In the genomic region with DNA sequence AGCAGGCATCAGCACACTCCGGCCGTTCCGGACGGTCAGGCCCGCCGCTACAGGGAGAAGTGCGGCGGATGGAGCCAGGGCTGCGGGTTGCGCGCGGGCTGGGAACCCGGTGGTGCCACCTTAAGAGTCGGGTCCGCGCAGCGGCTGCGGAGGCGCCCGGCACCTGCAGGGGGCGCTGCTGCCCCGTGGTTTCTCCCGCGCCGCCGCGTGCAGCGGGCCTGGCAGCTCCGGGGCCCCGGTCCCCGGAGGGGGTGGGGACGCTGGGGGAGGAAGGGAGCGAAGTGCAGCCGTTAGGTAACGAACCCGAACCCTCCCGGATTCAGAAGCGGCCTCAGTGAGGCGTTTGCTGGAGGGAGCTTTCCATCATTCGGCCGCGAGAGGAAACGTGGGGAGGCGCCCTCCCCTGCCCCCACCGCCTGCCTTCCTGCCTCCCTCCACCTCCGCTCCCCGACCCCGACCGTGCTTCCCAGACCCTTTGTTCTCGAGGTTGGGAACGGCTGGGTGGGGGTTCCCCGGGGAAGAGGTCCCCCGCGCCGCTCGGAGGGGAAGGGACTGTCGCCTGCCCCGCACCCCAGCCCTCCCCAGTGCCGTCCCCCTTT, we compare ENCODE assay signal across 1 cellular context.
A peak's percentile ranks its signal among the peaks of the same experiment; 100 is the strongest.
TF ChIP-seq lines count a peak whose summit lies in the region.

No MANE protein-coding gene starts in this region.

TF ChIP-seq in HEK293, 187 proteins besides CTCF, POLR2A, EP300 and RAD21 (continued from another document and continues in another):
- TF ChIP-seq ZBTB44 (tag by site-specific recombination; IDR thresholded peaks at IDR 0.05): peak; percentile 79
- TF ChIP-seq ZNF560 (tag by site-specific recombination; IDR thresholded peaks at IDR 0.05; ENCODE audit: borderline replicate concordance): no peak
- peak; percentile 87 for TF ChIP-seq ZBTB20 (tag by site-specific recombination; IDR thresholded peaks at IDR 0.05)
- TF ChIP-seq ZNF169 (tag by site-specific recombination; IDR thresholded peaks at IDR 0.05): no peak
- no peak for TF ChIP-seq ZNF544 (tag by site-specific recombination; IDR thresholded peaks at IDR 0.05)
- no peak for TF ChIP-seq ZNF791 (tag by site-specific recombination; IDR thresholded peaks at IDR 0.05)
- no peak; the same call in 1 of the 2 replicates for TF ChIP-seq EGR2 (tag by site-specific recombination; IDR thresholded peaks at IDR 0.05; ENCODE audit: low read depth)
- peak; percentile 50 for TF ChIP-seq SP2 (tag by site-specific recombination; IDR thresholded peaks at IDR 0.05)
- peak; percentile 77; the same call in 1 of the 2 replicates for TF ChIP-seq ZNF610 (tag by site-specific recombination; IDR thresholded peaks at IDR 0.05; ENCODE audit: borderline replicate concordance)
- TF ChIP-seq RBAK (tag by site-specific recombination; IDR thresholded peaks at IDR 0.05): no peak
- peak; percentile 85; the same call in 1 of the 2 replicates for TF ChIP-seq HIC1 (tag by site-specific recombination; IDR thresholded peaks at IDR 0.05)
- 0 out of 2 replicates have a peak, but pooled peaks have one; percentile 31 for TF ChIP-seq ZNF785 (tag by site-specific recombination; IDR thresholded peaks at IDR 0.05)
- TF ChIP-seq ZNF433 (tag by site-specific recombination; IDR thresholded peaks at IDR 0.05; ENCODE audit: low read depth): no peak
- no peak for TF ChIP-seq ZNF155 (tag by site-specific recombination; IDR thresholded peaks at IDR 0.05)
- no peak; the same call in 1 of the 2 replicates for TF ChIP-seq ZNF394 (tag by site-specific recombination; IDR thresholded peaks at IDR 0.05; ENCODE audit: borderline replicate concordance)
- TF ChIP-seq ZNF561 (tag by site-specific recombination; IDR thresholded peaks at IDR 0.05; ENCODE audit: borderline replicate concordance): peak; percentile 97
- TF ChIP-seq ZNF26 (tag by site-specific recombination; IDR thresholded peaks at IDR 0.05): no peak
- peak; percentile 46 for TF ChIP-seq ZXDB (tag by site-specific recombination; IDR thresholded peaks at IDR 0.05)
- peak; percentile 84; the same call in 1 of the 2 replicates for TF ChIP-seq KLF7 (tag by site-specific recombination; IDR thresholded peaks at IDR 0.05; ENCODE audit: borderline replicate concordance)
- no peak for TF ChIP-seq ZNF530 (tag by site-specific recombination; IDR thresholded peaks at IDR 0.05; ENCODE audit: low read depth)
- no peak for TF ChIP-seq ZNF112 (tag by site-specific recombination; IDR thresholded peaks at IDR 0.05)
- TF ChIP-seq ZNF600 (tag by site-specific recombination; IDR thresholded peaks at IDR 0.05): peak; percentile 24; the same call in 1 of the 2 replicates
- TF ChIP-seq ZNF280D (tag by site-specific recombination; IDR thresholded peaks at IDR 0.05): no peak
- TF ChIP-seq ZFP37 (tag by site-specific recombination; IDR thresholded peaks at IDR 0.05): peak; percentile 55; the same call in 1 of the 2 replicates
- no peak for TF ChIP-seq ZNF426 (tag by site-specific recombination; IDR thresholded peaks at IDR 0.05)
- peak; percentile 42; the same call in 1 of the 2 replicates for TF ChIP-seq ZNF140 (tag by site-specific recombination; IDR thresholded peaks at IDR 0.05)
- 0 out of 2 replicates have a peak, but pooled peaks have one; percentile 12 for TF ChIP-seq ZBTB21 (tag by site-specific recombination; IDR thresholded peaks at IDR 0.05)
- peak; percentile 90 for TF ChIP-seq ZFP69B (tag by site-specific recombination; IDR thresholded peaks at IDR 0.05)
- peak; percentile 59 for TF ChIP-seq ZBTB11 (tag by site-specific recombination; conservative IDR thresholded peaks at IDR 0.05; ENCODE audit: low read depth)
- no peak for TF ChIP-seq ZNF302 (tag by site-specific recombination; IDR thresholded peaks at IDR 0.05; ENCODE audit: low read depth)
- TF ChIP-seq, protein P1, sequence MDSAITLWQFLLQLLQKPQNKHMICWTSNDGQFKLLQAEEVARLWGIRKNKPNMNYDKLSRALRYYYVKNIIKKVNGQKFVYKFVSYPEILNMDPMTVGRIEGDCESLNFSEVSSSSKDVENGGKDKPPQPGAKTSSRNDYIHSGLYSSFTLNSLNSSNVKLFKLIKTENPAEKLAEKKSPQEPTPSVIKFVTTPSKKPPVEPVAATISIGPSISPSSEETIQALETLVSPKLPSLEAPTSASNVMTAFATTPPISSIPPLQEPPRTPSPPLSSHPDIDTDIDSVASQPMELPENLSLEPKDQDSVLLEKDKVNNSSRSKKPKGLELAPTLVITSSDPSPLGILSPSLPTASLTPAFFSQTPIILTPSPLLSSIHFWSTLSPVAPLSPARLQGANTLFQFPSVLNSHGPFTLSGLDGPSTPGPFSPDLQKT (IDR thresholded peaks at IDR 0.05; ENCODE audit: borderline replicate concordance, low read depth, low read length): no peak
- no peak for TF ChIP-seq ZBTB1 (tag by site-specific recombination; IDR thresholded peaks at IDR 0.05)
- TF ChIP-seq ZNF747 (tag by site-specific recombination; IDR thresholded peaks at IDR 0.05): no peak
- no peak for TF ChIP-seq ZNF624 (tag by site-specific recombination; IDR thresholded peaks at IDR 0.05)
- 0 out of 2 replicates have a peak, but pooled peaks have one; percentile 24 for TF ChIP-seq PRDM1 (tag by site-specific recombination; IDR thresholded peaks at IDR 0.05)
- TF ChIP-seq, protein P2, sequence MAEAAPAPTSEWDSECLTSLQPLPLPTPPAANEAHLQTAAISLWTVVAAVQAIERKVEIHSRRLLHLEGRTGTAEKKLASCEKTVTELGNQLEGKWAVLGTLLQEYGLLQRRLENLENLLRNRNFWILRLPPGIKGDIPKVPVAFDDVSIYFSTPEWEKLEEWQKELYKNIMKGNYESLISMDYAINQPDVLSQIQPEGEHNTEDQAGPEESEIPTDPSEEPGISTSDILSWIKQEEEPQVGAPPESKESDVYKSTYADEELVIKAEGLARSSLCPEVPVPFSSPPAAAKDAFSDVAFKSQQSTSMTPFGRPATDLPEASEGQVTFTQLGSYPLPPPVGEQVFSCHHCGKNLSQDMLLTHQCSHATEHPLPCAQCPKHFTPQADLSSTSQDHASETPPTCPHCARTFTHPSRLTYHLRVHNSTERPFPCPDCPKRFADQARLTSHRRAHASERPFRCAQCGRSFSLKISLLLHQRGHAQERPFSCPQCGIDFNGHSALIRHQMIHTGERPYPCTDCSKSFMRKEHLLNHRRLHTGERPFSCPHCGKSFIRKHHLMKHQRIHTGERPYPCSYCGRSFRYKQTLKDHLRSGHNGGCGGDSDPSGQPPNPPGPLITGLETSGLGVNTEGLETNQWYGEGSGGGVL (tag by site-specific recombination; IDR thresholded peaks at IDR 0.05): peak; percentile 98
- TF ChIP-seq, protein P3, sequence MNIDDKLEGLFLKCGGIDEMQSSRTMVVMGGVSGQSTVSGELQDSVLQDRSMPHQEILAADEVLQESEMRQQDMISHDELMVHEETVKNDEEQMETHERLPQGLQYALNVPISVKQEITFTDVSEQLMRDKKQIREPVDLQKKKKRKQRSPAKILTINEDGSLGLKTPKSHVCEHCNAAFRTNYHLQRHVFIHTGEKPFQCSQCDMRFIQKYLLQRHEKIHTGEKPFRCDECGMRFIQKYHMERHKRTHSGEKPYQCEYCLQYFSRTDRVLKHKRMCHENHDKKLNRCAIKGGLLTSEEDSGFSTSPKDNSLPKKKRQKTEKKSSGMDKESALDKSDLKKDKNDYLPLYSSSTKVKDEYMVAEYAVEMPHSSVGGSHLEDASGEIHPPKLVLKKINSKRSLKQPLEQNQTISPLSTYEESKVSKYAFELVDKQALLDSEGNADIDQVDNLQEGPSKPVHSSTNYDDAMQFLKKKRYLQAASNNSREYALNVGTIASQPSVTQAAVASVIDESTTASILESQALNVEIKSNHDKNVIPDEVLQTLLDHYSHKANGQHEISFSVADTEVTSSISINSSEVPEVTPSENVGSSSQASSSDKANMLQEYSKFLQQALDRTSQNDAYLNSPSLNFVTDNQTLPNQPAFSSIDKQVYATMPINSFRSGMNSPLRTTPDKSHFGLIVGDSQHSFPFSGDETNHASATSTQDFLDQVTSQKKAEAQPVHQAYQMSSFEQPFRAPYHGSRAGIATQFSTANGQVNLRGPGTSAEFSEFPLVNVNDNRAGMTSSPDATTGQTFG (tag by site-specific recombination; IDR thresholded peaks at IDR 0.05; ENCODE audit: borderline replicate concordance): no peak
